ENCODE assay signal across 8 cellular contexts in genomic region chr5:34655354-34655991, GRCh38. TPM values are rescaled to one million over a fixed set of nuclear protein-coding genes. Genes with fewer than 3 reads are reported as not detected.
A peak's percentile ranks its signal among the peaks of the same experiment; 100 is the strongest.
DNase-seq lines count a peak whose midpoint lies in the region; ATAC-seq and TF ChIP-seq lines count a peak whose summit lies in the region.

No MANE protein-coding gene starts in this region.

- no peaks in the 10 kb centered on the region for H3K36me3 ChIP-seq in KMS-11 (ENCODE audit: insufficient read depth)
- H3K36me3 ChIP-seq in effector memory CD4-positive, alpha-beta T cell (ENCODE audit: control insufficient read depth, insufficient read depth, low read length), result no peaks in the 10 kb centered on the region
- no peaks in the 10 kb centered on the region for H3K36me3 ChIP-seq in liver (ENCODE audit: control insufficient read depth in 4 of 4, insufficient read depth in 3 of 4, low read depth in 1 of 4, low read length in 3 of 4)

- no peaks in the 10 kb centered on the region for H3K27me3 ChIP-seq in KMS-11 (ENCODE audit: insufficient read depth, low read depth)
- peaks cover 5% of the 10 kb centered on the region for H3K27me3 ChIP-seq in effector memory CD4-positive, alpha-beta T cell (replicated peaks; ENCODE audit: control insufficient read depth, insufficient read depth, low read length, poor library complexity, severe bottlenecking)
- H3K27me3 ChIP-seq in liver (ENCODE audit: control insufficient read depth in 4 of 4, insufficient read depth in 4 of 4, low read length in 3 of 4), result no peaks in the 10 kb centered on the region

- peak overlapping the region; percentile 66; the same call in 1 of the 2 replicates for H3K9ac ChIP-seq in KMS-11
- H3K9ac ChIP-seq in liver (ENCODE audit: low read depth in 1 of 2, low read length in 2 of 2), result peak overlapping the region; percentile 60 to 97

- peak overlapping the region; percentile 94 for H2AFZ ChIP-seq in KMS-11 (ENCODE audit: low read depth)

- peak overlapping the region; percentile 75 for H3K4me2 ChIP-seq in KMS-11

- under 1% methylated on average over 16 of the region's 16 CpGs for WGBS in liver

- ATAC-seq in GM18498 (IDR thresholded peaks at IDR 0.05; ENCODE audit: unreplicated experiment), result no peak

- DNase-seq in EH (ENCODE audit: low read depth) (peak; percentile 93), NAMALWA (ENCODE audit: low spot score) (no peak)
- peak; percentile 3 to 9 for DNase-seq in activated CD4-positive, alpha-beta T cell treated with anti-CD3 and anti-CD28 coated beads for 4 hours
- DNase-seq in effector memory CD4-positive, alpha-beta T cell, result peak in 1 of 3 donors; percentile 3
- peak; percentile 9 to 15 for DNase-seq in stimulated activated CD4-positive, alpha-beta T cell treated with anti-CD3 and anti-CD28 coated beads, Interleukin-4, amount 100 ng/mL, for 4 hours

- no peaks in the 10 kb centered on the region for H3K9me3 ChIP-seq in effector memory CD4-positive, alpha-beta T cell (ENCODE audit: control insufficient read depth, low read length)
- no peaks in the 10 kb centered on the region for H3K9me3 ChIP-seq in liver (ENCODE audit: control insufficient read depth in 4 of 4, low read length in 3 of 4)

- H3K4me1 ChIP-seq in KMS-11 (ENCODE audit: low read depth, poor library complexity, severe bottlenecking), result peaks cover 6% of the 10 kb centered on the region
- peaks cover 15% of the 10 kb centered on the region for H3K4me1 ChIP-seq in effector memory CD4-positive, alpha-beta T cell (ENCODE audit: control insufficient read depth, insufficient read depth, low read length, poor library complexity, severe bottlenecking)
- peaks cover 5 to 16% (median 9%) of the 10 kb centered on the region in 4 donors for H3K4me1 ChIP-seq in liver (ENCODE audit: control insufficient read depth in 4 of 4, insufficient read depth in 4 of 4, low read length in 3 of 4)

- no peaks in the 10 kb centered on the region for H4K20me1 ChIP-seq in KMS-11 (ENCODE audit: insufficient read depth)

- no peak overlapping the region for H3K4me3 ChIP-seq in KMS-11 (IDR thresholded peaks at IDR 0.05; ENCODE audit: insufficient read depth, low read depth, low read length)
- H3K4me3 ChIP-seq in effector memory CD4-positive, alpha-beta T cell (ENCODE audit: insufficient read depth, low read depth, low read length, poor library complexity, severe bottlenecking), result peak overlapping the region; percentile 86
- H3K4me3 ChIP-seq in liver (ENCODE audit: low read depth in 1 of 3, low read length in 3 of 3), result peak overlapping the region; percentile 71 to 94 (median 82)

- H3K27ac ChIP-seq in KMS-11 (no peak overlapping the region), liver (ENCODE audit: low read depth in 1 of 2, low read length in 2 of 2) (peak overlapping the region; percentile 96 to 98)
- peak overlapping the region; percentile 53 for H3K27ac ChIP-seq in effector memory CD4-positive, alpha-beta T cell (ENCODE audit: insufficient read depth, low read length, poor library complexity, severe bottlenecking)

- no peaks in the 10 kb centered on the region for H3K79me2 ChIP-seq in KMS-11 (ENCODE audit: insufficient read depth, low read depth)

- TF ChIP-seq RAD21 in liver (IDR thresholded peaks at IDR 0.05), result peak; percentile 3 to 9

- TF ChIP-seq CTCF in KMS-11 (conservative IDR thresholded peaks at IDR 0.05; ENCODE audit: low read depth, low read length) (no peak), liver (IDR thresholded peaks at IDR 0.05; ENCODE audit: low read depth, low read length, missing input control) (no peak)

TF ChIP-seq in liver, 16 proteins besides CTCF, POLR2A, EP300 and RAD21:
- TF ChIP-seq JUND (IDR thresholded peaks at IDR 0.05) (peak in 1 of 2 donors; percentile 18), NR2F2 (IDR thresholded peaks at IDR 0.05) (no peak), GABPA (IDR thresholded peaks at IDR 0.05 in 1 of 2, conservative IDR thresholded peaks at IDR 0.05 in 1 of 2) (no peak), HNF4A (conservative IDR thresholded peaks at IDR 0.05) (no peak), TAF1 (conservative IDR thresholded peaks at IDR 0.05) (peak; percentile 79), FOXA1 (IDR thresholded peaks at IDR 0.05) (no peak), RXRA (IDR thresholded peaks at IDR 0.05) (peak in 1 of 2 donors; percentile 22), YY1 (IDR thresholded peaks at IDR 0.05) (peak; percentile 39)
- TF ChIP-seq, protein P1, sequence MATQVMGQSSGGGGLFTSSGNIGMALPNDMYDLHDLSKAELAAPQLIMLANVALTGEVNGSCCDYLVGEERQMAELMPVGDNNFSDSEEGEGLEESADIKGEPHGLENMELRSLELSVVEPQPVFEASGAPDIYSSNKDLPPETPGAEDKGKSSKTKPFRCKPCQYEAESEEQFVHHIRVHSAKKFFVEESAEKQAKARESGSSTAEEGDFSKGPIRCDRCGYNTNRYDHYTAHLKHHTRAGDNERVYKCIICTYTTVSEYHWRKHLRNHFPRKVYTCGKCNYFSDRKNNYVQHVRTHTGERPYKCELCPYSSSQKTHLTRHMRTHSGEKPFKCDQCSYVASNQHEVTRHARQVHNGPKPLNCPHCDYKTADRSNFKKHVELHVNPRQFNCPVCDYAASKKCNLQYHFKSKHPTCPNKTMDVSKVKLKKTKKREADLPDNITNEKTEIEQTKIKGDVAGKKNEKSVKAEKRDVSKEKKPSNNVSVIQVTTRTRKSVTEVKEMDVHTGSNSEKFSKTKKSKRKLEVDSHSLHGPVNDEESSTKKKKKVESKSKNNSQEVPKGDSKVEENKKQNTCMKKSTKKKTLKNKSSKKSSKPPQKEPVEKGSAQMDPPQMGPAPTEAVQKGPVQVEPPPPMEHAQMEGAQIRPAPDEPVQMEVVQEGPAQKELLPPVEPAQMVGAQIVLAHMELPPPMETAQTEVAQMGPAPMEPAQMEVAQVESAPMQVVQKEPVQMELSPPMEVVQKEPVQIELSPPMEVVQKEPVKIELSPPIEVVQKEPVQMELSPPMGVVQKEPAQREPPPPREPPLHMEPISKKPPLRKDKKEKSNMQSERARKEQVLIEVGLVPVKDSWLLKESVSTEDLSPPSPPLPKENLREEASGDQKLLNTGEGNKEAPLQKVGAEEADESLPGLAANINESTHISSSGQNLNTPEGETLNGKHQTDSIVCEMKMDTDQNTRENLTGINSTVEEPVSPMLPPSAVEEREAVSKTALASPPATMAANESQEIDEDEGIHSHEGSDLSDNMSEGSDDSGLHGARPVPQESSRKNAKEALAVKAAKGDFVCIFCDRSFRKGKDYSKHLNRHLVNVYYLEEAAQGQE (IDR thresholded peaks at IDR 0.05), result peak; percentile 11
- TF ChIP-seq, protein P2, sequence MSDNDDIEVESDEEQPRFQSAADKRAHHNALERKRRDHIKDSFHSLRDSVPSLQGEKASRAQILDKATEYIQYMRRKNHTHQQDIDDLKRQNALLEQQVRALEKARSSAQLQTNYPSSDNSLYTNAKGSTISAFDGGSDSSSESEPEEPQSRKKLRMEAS (IDR thresholded peaks at IDR 0.05), result no peak

RNA-seq across cellular contexts. Expression of gene RAI14, which starts 0.7 kb away (rescaled TPM):
- 10 to 100 TPM; 12.5 to 21.4 TPM for total RNA-seq in liver
- 10 to 100 TPM in 1 of 2 donors, 1 to 10 TPM in 1; 7.8 to 10.3 TPM for polyA plus RNA-seq in liver
